In the genomic region with DNA sequence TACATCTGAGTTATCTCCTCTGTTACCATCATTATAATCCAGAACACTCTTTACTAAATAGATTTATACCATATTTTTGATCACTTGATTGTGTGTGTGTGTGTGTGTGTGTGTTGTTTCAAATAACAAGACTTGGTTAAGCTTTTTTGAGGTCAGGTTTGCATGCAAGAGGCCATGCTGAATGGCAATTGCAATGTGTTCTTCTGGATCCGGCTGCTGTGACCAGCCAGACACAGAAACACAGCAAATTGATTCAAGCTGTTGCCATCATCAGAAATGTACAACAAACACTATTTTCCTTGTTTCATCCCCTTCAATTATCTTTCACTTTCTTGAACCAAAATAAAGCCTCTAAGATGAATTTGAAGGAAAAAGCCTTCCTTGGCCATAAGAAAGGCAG, we compare ENCODE assay signal across 16 cellular contexts. TPM values are rescaled to one million over a fixed set of nuclear protein-coding genes. Genes with fewer than 3 reads are reported as not detected.
A peak's percentile ranks its signal among the peaks of the same experiment; 100 is the strongest.
DNase-seq lines count a peak whose midpoint lies in the region; ATAC-seq, FAIRE-seq and TF ChIP-seq lines count a peak whose summit lies in the region.
"Had no signal": no experiment of that assay in that cellular context is flagged by ENCODE, and none has a peak within 500 bp of the region (broad histone marks: within the 10 kb centered on the region; RNA-seq: fewer than 3 reads in every experiment).

No MANE protein-coding gene starts in this region.

- H3K56ac ChIP-seq in H1 (replicated peaks; ENCODE audit: insufficient read length, low read depth, low read length): no peak overlapping the region

- H4K5ac ChIP-seq in H1 (ENCODE audit: insufficient read length, low read depth, low read length): peak overlapping the region; percentile 72

- H3K36me3 Mint-ChIP-seq in natural killer cell: no peaks in the 10 kb centered on the region
- no peaks in the 10 kb centered on the region for H3K36me3 Mint-ChIP-seq in natural killer cell treated with Interleukin-12 subunit alpha and Interleukin-12 subunit beta and Interleukin-15 and Interleukin-18, amount 100 ng/mL, for 72 hours
- peaks cover 0 to 14% of the 10 kb centered on the region in 2 donors for H3K36me3 Mint-ChIP-seq in activated naive CD4-positive, alpha-beta T cell treated with anti-CD3 and anti-CD28 coated beads, Interleukin-2, amount 50 U/mL, for 72 hours

- peak overlapping the region; percentile 35 for H3K4ac ChIP-seq in H1 (replicated peaks; ENCODE audit: insufficient read length, low read depth, low read length)

- peak overlapping the region; percentile 99 for H3K4me3 Mint-ChIP-seq in natural killer cell
- no peak overlapping the region for H3K4me3 Mint-ChIP-seq in natural killer cell treated with Interleukin-12 subunit alpha and Interleukin-12 subunit beta and Interleukin-15 and Interleukin-18, amount 100 ng/mL, for 72 hours

- H3K36me3 ChIP-seq in H1 (ENCODE audit: control insufficient read depth in 2 of 4, insufficient read depth in 4 of 4, low read length in 3 of 4): peaks cover 0 to 4% (median 0%) of the 10 kb centered on the region in 4 experiments; a peak in 1 of 8 replicates
- H3K36me3 ChIP-seq in muscle layer of duodenum (ENCODE audit: control insufficient read depth in 1 of 2, insufficient read depth in 2 of 2, low read length in 2 of 2): no peaks in the 10 kb centered on the region
- H3K36me3 ChIP-seq in prostate gland: no peaks in the 10 kb centered on the region
- H3K36me3 ChIP-seq: upper lobe of left lung had no signal

- peaks cover 15 to 20% of the 10 kb centered on the region in 2 donors for H3K4me1 Mint-ChIP-seq in natural killer cell
- H3K4me1 Mint-ChIP-seq in natural killer cell treated with Interleukin-12 subunit alpha and Interleukin-12 subunit beta and Interleukin-15 and Interleukin-18, amount 100 ng/mL, for 72 hours (ENCODE audit: low read depth in 2 of 2): peaks cover 11 to 15% of the 10 kb centered on the region in 2 donors

- no peak for DNase-seq in natural killer cell
- no peak for DNase-seq in natural killer cell treated with Interleukin-12 subunit alpha and Interleukin-12 subunit beta and Interleukin-15 and Interleukin-18, amount 100 ng/mL, for 72 hours (ENCODE audit: low spot score)
- DNase-seq in H1 (ENCODE audit: low read depth in 1 of 2, low spot score in 2 of 2): no peak
- no peak for DNase-seq in AG08395 (ENCODE audit: low spot score)
- no peak for DNase-seq in prostate gland (ENCODE audit: low spot score)
- DNase-seq in head of caudate nucleus: no peak
- DNase-seq in activated naive CD4-positive, alpha-beta T cell treated with anti-CD3 and anti-CD28 coated beads, Interleukin-2, amount 50 U/mL, for 72 hours (ENCODE audit: low spot score in 2 of 2): no peak
- DNase-seq: activated CD4-positive, alpha-beta T cell treated with anti-CD3 and anti-CD28 coated beads, Interleukin-2, amount 50 U/mL, for 1 hour; DMS79; NCI-H146; NCI-H510A; occipital lobe; RPMI8226; upper lobe of left lung had no signal

- no peak overlapping the region for H4K8ac ChIP-seq in H1 (ENCODE audit: extremely low read depth, insufficient read depth, low read length)

- peaks cover 9% of the 10 kb centered on the region; the same call in 1 of the 2 replicates for H3K23me2 ChIP-seq in H1 (ENCODE audit: low read depth, low read length)

- H3K27me3 Mint-ChIP-seq in natural killer cell (ENCODE audit: low read depth in 2 of 2): peaks cover 44 to 82% of the 10 kb centered on the region in 2 donors
- H3K27me3 Mint-ChIP-seq in natural killer cell treated with Interleukin-12 subunit alpha and Interleukin-12 subunit beta and Interleukin-15 and Interleukin-18, amount 100 ng/mL, for 72 hours: peaks cover 34 to 68% of the 10 kb centered on the region in 2 donors

- intact Hi-C loops in natural killer cell (cut with micrococcal nuclease) (no loop called here), prostate gland (cut with DNase I) (loop anchor here (2.0 to 10.0 kb wide), 2 partner anchors 53 to 231 kb away; no protein-coding TSS in a partner anchor), head of caudate nucleus (cut with DNase I) (no loop called here)

- peak overlapping the region; percentile 71 to 75; a peak in 3 of 4 replicates for H3K4me2 ChIP-seq in H1 (ENCODE audit: insufficient read depth in 1 of 2, low read depth in 2 of 2, low read length in 2 of 2)

- TF ChIP-seq CTCF in natural killer cell (IDR thresholded peaks at IDR 0.05) (no peak), H1 (IDR thresholded peaks at IDR 0.05; ENCODE audit: control extremely low read depth in 1 of 3, insufficient read depth in 1 of 3, low read depth in 1 of 3, low read length in 3 of 3) (no peak), prostate gland (IDR thresholded peaks at IDR 0.05) (no peak)

- no peak for TF ChIP-seq EP300 in H1 (IDR thresholded peaks at IDR 0.05; ENCODE audit: borderline replicate concordance in 1 of 2, low read depth in 2 of 2, low read length in 2 of 2)

- H3K4me1 ChIP-seq in H1 (replicated peaks in 1 of 4; ENCODE audit: control insufficient read depth in 3 of 4, insufficient read depth in 4 of 4, low read length in 3 of 4): peaks cover 3 to 20% (median 17%) of the 10 kb centered on the region in 4 experiments; a peak in 6 of 7 replicates
- peaks cover 9 to 34% of the 10 kb centered on the region in 2 donors for H3K4me1 ChIP-seq in muscle layer of duodenum (ENCODE audit: control insufficient read depth in 1 of 2, insufficient read depth in 2 of 2, low read length in 2 of 2)
- no peaks in the 10 kb centered on the region for H3K4me1 ChIP-seq in prostate gland (replicated peaks)

- H3K9me3 Mint-ChIP-seq in natural killer cell: no peaks in the 10 kb centered on the region
- H3K9me3 Mint-ChIP-seq in natural killer cell treated with Interleukin-12 subunit alpha and Interleukin-12 subunit beta and Interleukin-15 and Interleukin-18, amount 100 ng/mL, for 72 hours: no peaks in the 10 kb centered on the region
- H3K9me3 Mint-ChIP-seq in activated naive CD4-positive, alpha-beta T cell treated with anti-CD3 and anti-CD28 coated beads, Interleukin-2, amount 50 U/mL, for 72 hours: peaks cover 0 to 5% of the 10 kb centered on the region in 2 donors

- H3K27ac ChIP-seq in H1 (ENCODE audit: low read depth, low read length): no peak overlapping the region; the same call in 1 of the 2 replicates
- H3K27ac ChIP-seq in muscle layer of duodenum (ENCODE audit: low read length): peak overlapping the region; percentile 35
- H3K27ac ChIP-seq in prostate gland: no peak overlapping the region

- H3K9me3 ChIP-seq in H1 (ENCODE audit: insufficient read depth in 2 of 2, low read depth in 1 of 2, low read length in 1 of 2) (no peaks in the 10 kb centered on the region), muscle layer of duodenum (ENCODE audit: control insufficient read depth in 1 of 2, low read length in 2 of 2) (peaks cover 0 to 2% of the 10 kb centered on the region in 2 donors), prostate gland (no peaks in the 10 kb centered on the region)
- H3K9me3 ChIP-seq: upper lobe of left lung had no signal

- H3K4me3 ChIP-seq in H1 (ENCODE audit: extremely low read depth in 1 of 4, insufficient read depth in 2 of 4, low read depth in 3 of 4, low read length in 4 of 4): peak overlapping the region in 1 of 4 experiments; percentile 95; a peak in 1 of 8 replicates
- no peak overlapping the region for H3K4me3 ChIP-seq in muscle layer of duodenum (ENCODE audit: low read depth in 1 of 2, low read length in 2 of 2)
- H3K4me3 ChIP-seq in prostate gland: no peak overlapping the region
- H3K4me3 ChIP-seq: GM12878, upper lobe of left lung had no signal

- peak overlapping the region; percentile 10; the same call in 1 of the 2 replicates for H2BK20ac ChIP-seq in H1 (ENCODE audit: low read length)

- no peak overlapping the region for H3K14ac ChIP-seq in H1 (ENCODE audit: insufficient read length)

- peak; percentile 60 for FAIRE-seq in H1 (lab: Jason Lieb, UNC)

- ATAC-seq in natural killer cell: no peak
- ATAC-seq in natural killer cell treated with Interleukin-12 subunit alpha and Interleukin-12 subunit beta and Interleukin-15 and Interleukin-18, amount 100 ng/mL, for 72 hours: no peak
- ATAC-seq in activated naive CD4-positive, alpha-beta T cell treated with anti-CD3 and anti-CD28 coated beads, Interleukin-2, amount 50 U/mL, for 72 hours: no peak

- whole genome bisulfite sequencing in H1 (ENCODE audit: extremely low coverage in 1 of 2, insufficient coverage in 1 of 2, insufficient read length in 1 of 2, insufficient replicate concordance in 2 of 2, low coverage in 1 of 2, low lambda C conversion rate in 2 of 2, missing lambda C conversion rate in 1 of 2), 2 experiments: 82% methylated on average over 1 of the region's 1 CpG; no CpG with 5 or more reads in 1 of the 2 experiments
- 76% methylated on average over 1 of the region's 1 CpG for WGBS in prostate gland

- H2BK15ac ChIP-seq in H1 (ENCODE audit: low read length): no peak overlapping the region

- no peak overlapping the region for H3K23ac ChIP-seq in H1 (ENCODE audit: insufficient read length)

- peak overlapping the region; percentile 83 for H4K91ac ChIP-seq in H1 (replicated peaks; ENCODE audit: insufficient read length, low read length)

- H2AK5ac ChIP-seq in H1 (ENCODE audit: low read depth, low read length): no peak overlapping the region

- no peak overlapping the region for H3K9ac ChIP-seq in H1 (replicated peaks in 1 of 4; ENCODE audit: extremely low read depth in 1 of 4, low read depth in 3 of 4, low read length in 3 of 4)

- peak overlapping the region; percentile 89; the same call in 1 of the 2 replicates for H2BK5ac ChIP-seq in H1 (ENCODE audit: low read depth, low read length)

- CTCF ChIA-PET in H1 (lab: Charles Lee; ENCODE audit: partially characterized antibody): interaction anchor here (0.6 to 3.0 kb wide), 12 partner anchors 8 to 168 kb away, joined by 3 to 45 read pairs (median 4); no protein-coding TSS in a partner anchor

- H3K27me3 ChIP-seq in H1 (replicated peaks in 1 of 4; ENCODE audit: control insufficient read depth in 3 of 4, extremely low read depth in 1 of 4, insufficient read depth in 3 of 4, low read length in 3 of 4): no peaks in the 10 kb centered on the region
- H3K27me3 ChIP-seq in muscle layer of duodenum (ENCODE audit: low read depth, low read length): peaks cover 5% of the 10 kb centered on the region
- no peaks in the 10 kb centered on the region for H3K27me3 ChIP-seq in prostate gland (replicated peaks; ENCODE audit: insufficient read depth)

- no peak for TF ChIP-seq RAD21 in H1 (IDR thresholded peaks at IDR 0.05 in 1 of 2, conservative IDR thresholded peaks at IDR 0.05 in 1 of 2; ENCODE audit: low read depth in 2 of 2, low read length in 2 of 2)

- H3K18ac ChIP-seq in H1 (ENCODE audit: extremely low read depth, low read length): peak overlapping the region; percentile 65

- H2BK12ac ChIP-seq in H1 (ENCODE audit: low read depth, low read length): peak overlapping the region; percentile 52; the same call in 1 of the 2 replicates

- no peaks in the 10 kb centered on the region; the same call in 1 of the 2 replicates for H3K79me1 ChIP-seq in H1 (ENCODE audit: low read depth, low read length)

- TF ChIP-seq POLR2A in H1 (IDR thresholded peaks at IDR 0.05; ENCODE audit: control extremely low read depth in 1 of 2, low read depth in 2 of 2, low read length in 2 of 2) (no peak), prostate gland (IDR thresholded peaks at IDR 0.05) (no peak)

- no peaks in the 10 kb centered on the region for H4K20me1 ChIP-seq in H1 (replicated peaks in 1 of 2; ENCODE audit: control insufficient read depth in 1 of 2, insufficient read depth in 2 of 2, low read length in 2 of 2)

- H3K27ac Mint-ChIP-seq in natural killer cell: no peak overlapping the region
- no peak overlapping the region for H3K27ac Mint-ChIP-seq in natural killer cell treated with Interleukin-12 subunit alpha and Interleukin-12 subunit beta and Interleukin-15 and Interleukin-18, amount 100 ng/mL, for 72 hours
- H3K27ac Mint-ChIP-seq in activated naive CD4-positive, alpha-beta T cell treated with anti-CD3 and anti-CD28 coated beads, Interleukin-2, amount 50 U/mL, for 72 hours: no peak overlapping the region

- H2BK120ac ChIP-seq in H1 (replicated peaks; ENCODE audit: low read depth, low read length): peak overlapping the region; percentile 24

- peaks cover 9 to 78% of the 10 kb centered on the region in 2 experiments for H3K79me2 ChIP-seq in H1 (ENCODE audit: control insufficient read depth in 1 of 2, insufficient read depth in 2 of 2, low read length in 2 of 2)

- H2AFZ ChIP-seq in H1 (ENCODE audit: low read length): no peak overlapping the region

- POLR2A ChIA-PET in H1 (lab: Charles Lee; ENCODE audit: partially characterized antibody): interaction anchor here (0.7 to 1.8 kb wide), 7 partner anchors 9 to 104 kb away, joined by 3 to 10 read pairs (median 3); no protein-coding TSS in a partner anchor

RNA-seq across cellular contexts. Expression of a gene that starts 54.0 kb away (rescaled TPM):
- total RNA-seq in natural killer cell: not detected
- total RNA-seq in natural killer cell treated with Interleukin-12 subunit alpha and Interleukin-12 subunit beta and Interleukin-15 and Interleukin-18, amount 100 ng/mL, for 72 hours: under 1 TPM in 1 of 2 donors, not detected in 1; 0.07 TPM
- total RNA-seq in H1 (2021; fragmentation: NEBNext Ultra II Directional; extraction: Animal tissue kit (Norgen Biotek cat#: 25700)): 385 and 387 TPM in 2 replicates
- 268 and 379 TPM in 2 replicates for polyA plus RNA-seq in H1 (2011; rRNA removed)
- polyA plus RNA-seq in H1 (2011; cell fraction: cytosol; rRNA removed): 317 TPM
- polyA plus RNA-seq in H1 (2011; cell fraction: nucleus; rRNA removed): 677 TPM
- 326 to 382 TPM (median 347 TPM) in 4 replicates for polyA plus RNA-seq in H1 (2012, experiment 1 of 2)
- 81.6 TPM for polyA plus RNA-seq in H1 (2012, experiment 2 of 2)
- 177 TPM for polyA plus RNA-seq in H1 (2013, experiment 1 of 2)
- polyA plus RNA-seq in H1 (2013, experiment 2 of 2): 173 TPM
- 603 and 732 TPM in 2 replicates for polyA minus RNA-seq in H1 (2011; rRNA and poly(A)+ RNA removed)
- 438 TPM for polyA minus RNA-seq in H1 (2011; cell fraction: cytosol; rRNA and poly(A)+ RNA removed)
- polyA minus RNA-seq in H1 (2011; cell fraction: nucleus; rRNA and poly(A)+ RNA removed): 284 TPM
- 100 to 1,000 TPM; 113 to 126 TPM for total RNA-seq in prostate gland
- under 1 TPM in 1 of 2 donors, not detected in 1; 0.54 TPM for total RNA-seq in activated naive CD4-positive, alpha-beta T cell treated with anti-CD3 and anti-CD28 coated beads, Interleukin-2, amount 50 U/mL, for 72 hours

Comparison
In these comparisons a context has a peak if more than half of its experiments do, and no peak if none do; other contexts are left out.
1. RNA of a gene that starts 54.0 kb away (total RNA-seq): 385 to 387 TPM in H1 and 113 to 126 TPM in prostate gland; 0.54 TPM in activated naive CD4-positive, alpha-beta T cell treated with anti-CD3 and anti-CD28 coated beads, Interleukin-2, amount 50 U/mL, for 72 hours, 0.07 TPM in natural killer cell treated with Interleukin-12 subunit alpha and Interleukin-12 subunit beta and Interleukin-15 and Interleukin-18, amount 100 ng/mL, for 72 hours and not detected in natural killer cell; every median in the first group is over 10 times any median in the second.